8 cellular contexts compared by ENCODE assay signal in the genomic region with DNA sequence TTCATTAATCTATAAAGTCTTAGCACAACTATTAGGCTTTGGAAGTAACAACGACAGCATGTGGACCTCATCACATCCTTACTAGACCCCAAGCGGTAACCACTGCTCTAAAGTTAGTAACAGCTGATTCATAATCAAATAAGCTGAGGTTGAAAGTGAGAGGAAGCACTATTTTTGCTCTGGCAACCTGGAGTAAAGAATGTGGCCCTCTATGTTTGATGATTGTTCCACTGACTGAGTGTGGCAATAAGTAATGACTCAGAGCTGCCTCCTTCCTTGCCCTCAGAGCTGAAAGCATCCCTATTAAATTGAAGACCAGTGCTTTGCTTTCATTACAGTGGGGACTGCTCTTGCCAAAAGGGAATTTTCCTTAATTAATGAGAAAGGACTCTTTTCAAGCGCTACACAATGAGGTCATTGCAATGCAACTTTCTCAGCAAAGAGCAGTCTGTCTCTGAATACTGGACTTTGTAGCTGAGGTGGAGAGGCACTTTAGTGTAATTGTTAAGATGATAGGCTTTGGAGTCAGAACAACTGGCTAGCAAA.
DNase-seq lines count a peak whose midpoint lies in the region; ATAC-seq and TF ChIP-seq lines count a peak whose summit lies in the region.

No MANE protein-coding gene starts in this region.

- peak; percentile 87 for ATAC-seq in GM18517 (IDR thresholded peaks at IDR 0.05; ENCODE audit: unreplicated experiment)

- H3K9ac ChIP-seq in fibroblast of lung (ENCODE audit: insufficient read depth, low read length) = no peak overlapping the region

- TF ChIP-seq CTCF in HFFc6 (IDR thresholded peaks at IDR 0.05) (no peak), fibroblast of lung (conservative IDR thresholded peaks at IDR 0.05 in 1 of 2, IDR thresholded peaks at IDR 0.05 in 1 of 2; ENCODE audit: low read depth in 1 of 2, low read length in 2 of 2) (no peak)

- H3K9me3 ChIP-seq in MG63 (no peaks in the 10 kb centered on the region), fibroblast of lung (ENCODE audit: control insufficient read depth, insufficient read depth, low read depth, low read length) (no peaks in the 10 kb centered on the region)

- H3K4me3 Mint-ChIP-seq in HFFc6 = peak overlapping the region; percentile 67

- H3K4me1 ChIP-seq in fibroblast of lung (ENCODE audit: control insufficient read depth, extremely low read depth, insufficient read depth, low read length) = peaks cover 15% of the 10 kb centered on the region

- no peaks in the 10 kb centered on the region for H4K20me1 ChIP-seq in fibroblast of lung (ENCODE audit: control insufficient read depth, extremely low read depth, insufficient read depth, low read length)

- H3K27me3 ChIP-seq in MG63 (no peaks in the 10 kb centered on the region), fibroblast of lung (ENCODE audit: control insufficient read depth, insufficient read depth, low read length) (no peaks in the 10 kb centered on the region)

- no peaks in the 10 kb centered on the region for H3K9me3 Mint-ChIP-seq in HFFc6

- H3K27me3 Mint-ChIP-seq in HFFc6 (ENCODE audit: insufficient read depth) = no peaks in the 10 kb centered on the region

- peak overlapping the region; percentile 30 for H3K4me2 ChIP-seq in fibroblast of lung (ENCODE audit: extremely low read depth, insufficient read depth, low read length)

- H3K79me2 ChIP-seq in fibroblast of lung (ENCODE audit: control insufficient read depth, insufficient read depth, low read length) = no peaks in the 10 kb centered on the region

- peak overlapping the region; percentile 43 for H3K27ac ChIP-seq in fibroblast of lung (ENCODE audit: insufficient read depth, low read length)

- H2AFZ ChIP-seq in fibroblast of lung (ENCODE audit: low read length) = no peak overlapping the region

- H3K4me1 Mint-ChIP-seq in HFFc6 (ENCODE audit: low read depth) = peaks cover 81% of the 10 kb centered on the region

- peak overlapping the region; percentile 82 for H3K27ac Mint-ChIP-seq in HFFc6

- H3K4me3 ChIP-seq in MG63 (no peak overlapping the region), fibroblast of lung (replicated peaks in 1 of 4; ENCODE audit: control extremely low read depth in 1 of 4, insufficient read depth in 1 of 4, low read depth in 3 of 4, low read length in 4 of 4) (peak overlapping the region in 1 of 4 experiments; percentile 14)

- H3K36me3 ChIP-seq in MG63 (no peaks in the 10 kb centered on the region), fibroblast of lung (ENCODE audit: control insufficient read depth, insufficient read depth, low read length) (no peaks in the 10 kb centered on the region)

- peak; percentile 94 for DNase-seq in HFFc6
- DNase-seq in MG63 = peak; percentile 48
- peak; percentile 68 to 98 for DNase-seq in fibroblast of lung (ENCODE audit: low read depth in 2 of 2)
- peak; percentile 57 for DNase-seq in stromal cell of bone marrow (ENCODE audit: low read depth)
- no peak for DNase-seq in stimulated activated CD4-positive, alpha-beta T cell treated with anti-CD3 and anti-CD28 coated beads, Interleukin-2, amount 100 ng/mL, for 48 hours
- no peak for DNase-seq in iPS-NIHi11 (ENCODE audit: low spot score)
- DNase-seq in NCI-H2107 treated with DMSO at 0.1 percent for 48 hours (lab: John Stamatoyannopoulos, UW; ENCODE audit: unreplicated experiment) = no peak

- peaks cover 5% of the 10 kb centered on the region; the same call in 1 of the 2 replicates for H3K36me3 Mint-ChIP-seq in HFFc6 (ENCODE audit: low read depth)

Comparison
In these comparisons a context has a peak if more than half of its experiments do, and no peak if none do; other contexts are left out.
1. DNase-seq: peak in HFFc6 (single experiment), MG63 (single experiment), fibroblast of lung (2 of 2) and stromal cell of bone marrow (single experiment); none in stimulated activated CD4-positive, alpha-beta T cell treated with anti-CD3 and anti-CD28 coated beads, Interleukin-2, amount 100 ng/mL, for 48 hours (0 of 2), iPS-NIHi11 (single experiment) and NCI-H2107 treated with DMSO at 0.1 percent for 48 hours (single experiment).